In genomic region chr16:28866454-28866804, GRCh38 we compare ENCODE assay signal across 24 cellular contexts. TPM values are rescaled to one million over a fixed set of nuclear protein-coding genes. Genes with fewer than 3 reads are reported as not detected.
A peak's percentile ranks its signal among the peaks of the same experiment; 100 is the strongest.
DNase-seq lines count a peak whose midpoint lies in the region; ATAC-seq and TF ChIP-seq lines count a peak whose summit lies in the region.
"Had no signal": no experiment of that assay in that cellular context is flagged by ENCODE, and none has a peak within 500 bp of the region (broad histone marks: within the 10 kb centered on the region; RNA-seq: fewer than 3 reads in every experiment).

No MANE protein-coding gene starts in this region.

- intact Hi-C loops in activated CD4-positive, alpha-beta memory T cell treated with anti-CD3 and anti-CD28 coated beads for 36 hours (cut with micrococcal nuclease) = no loop called here
- intact Hi-C loops in colonic mucosa (cut with DNase I) = no loop called here

- no peak for DNase-seq in activated CD4-positive, alpha-beta memory T cell treated with anti-CD3 and anti-CD28 coated beads, Interleukin-2, amount 10 ng/mL, durations not matched to agents 7 days and 5 days
- DNase-seq in activated CD4-positive, alpha-beta memory T cell treated with anti-CD3 and anti-CD28 coated beads for 36 hours = no peak
- DNase-seq in hepatocyte (ENCODE audit: low spot score) = no peak
- DNase-seq in progenitor cell of endocrine pancreas (ENCODE audit: low spot score, unreplicated experiment) = no peak
- no peak for DNase-seq in colonic mucosa
- DNase-seq in cerebellum (ENCODE audit: low spot score) = no peak
- DNase-seq: activated CD4-positive, alpha-beta T cell treated with anti-CD3 and anti-CD28 coated beads for 48 hours; activated naive CD4-positive, alpha-beta T cell treated with anti-CD3 and anti-CD28 coated beads, Interleukin-2, amount 50 U/mL, for 16 hours; amygdala; effector CD8-positive, alpha-beta T cell; GM23248; NCI-H2107; nucleus accumbens; SHP77 treated with DMSO at 0.1 percent for 48 hours; stimulated activated CD4-positive, alpha-beta T cell treated with anti-CD3 and anti-CD28 coated beads, Interleukin-4, amount 100 ng/mL, for 4 hours; substantia nigra had no signal

- H3K4me1 ChIP-seq in Loucy (ENCODE audit: insufficient read depth, low read length, poor library complexity, severe bottlenecking) (peaks cover 12% of the 10 kb centered on the region), hepatocyte (ENCODE audit: insufficient read depth) (peaks cover 13% of the 10 kb centered on the region), colonic mucosa (peaks cover 5% of the 10 kb centered on the region)

- H3K27ac ChIP-seq in hepatocyte = no peak overlapping the region
- H3K27ac ChIP-seq in colonic mucosa = no peak overlapping the region
- H3K27ac ChIP-seq: GM23248, upper lobe of left lung had no signal

- H4K20me1 ChIP-seq in Loucy (ENCODE audit: insufficient read depth, low read length, poor library complexity, severe bottlenecking) (peaks cover 18% of the 10 kb centered on the region), hepatocyte (ENCODE audit: insufficient read depth, poor library complexity, severe bottlenecking) (peaks cover 9% of the 10 kb centered on the region)

- H3K4me2 ChIP-seq in Loucy (ENCODE audit: low read depth, low read length, poor library complexity, severe bottlenecking) = peak overlapping the region; percentile 16
- peak overlapping the region; percentile 93 for H3K4me2 ChIP-seq in hepatocyte

- TF ChIP-seq CTCF in Loucy (conservative IDR thresholded peaks at IDR 0.05; ENCODE audit: low read length) (no peak), hepatocyte (IDR thresholded peaks at IDR 0.05; ENCODE audit: poor library complexity) (no peak), progenitor cell of endocrine pancreas (IDR thresholded peaks at IDR 0.05; ENCODE audit: unreplicated experiment) (no peak), colonic mucosa (IDR thresholded peaks at IDR 0.05) (no peak)

- 95% methylated on average over 17 of the region's 17 CpGs for WGBS in hepatocyte (ENCODE audit: low lambda C conversion rate, missing lambda C conversion rate)

- peak overlapping the region; percentile 30 for H3K4me3 Mint-ChIP-seq in activated CD4-positive, alpha-beta memory T cell treated with anti-CD3 and anti-CD28 coated beads, Interleukin-2, amount 10 ng/mL, durations not matched to agents 7 days and 5 days
- no peak overlapping the region for H3K4me3 Mint-ChIP-seq in activated CD4-positive, alpha-beta memory T cell treated with anti-CD3 and anti-CD28 coated beads for 36 hours
- peak overlapping the region; percentile 35 for H3K4me3 Mint-ChIP-seq in progenitor cell of endocrine pancreas (ENCODE audit: low read depth)
- H3K4me3 Mint-ChIP-seq: CD14-positive monocyte, memory B cell had no signal

- no peak overlapping the region for H2AFZ ChIP-seq in Loucy (ENCODE audit: low read length)
- H2AFZ ChIP-seq in hepatocyte = no peak overlapping the region
- H2AFZ ChIP-seq: GM23248 had no signal

- no peak for ATAC-seq in GM21423 (IDR thresholded peaks at IDR 0.05; ENCODE audit: unreplicated experiment)
- ATAC-seq: Panc1 had no signal

- H3K9me3 ChIP-seq in Loucy (ENCODE audit: insufficient read depth, low read depth, low read length) (no peaks in the 10 kb centered on the region), hepatocyte (ENCODE audit: low read depth) (no peaks in the 10 kb centered on the region), colonic mucosa (no peaks in the 10 kb centered on the region)
- H3K9me3 ChIP-seq: upper lobe of left lung had no signal

- no peak overlapping the region for H3K4me3 ChIP-seq in Loucy (ENCODE audit: low read length, poor library complexity, severe bottlenecking)
- no peak overlapping the region for H3K4me3 ChIP-seq in hepatocyte
- no peak overlapping the region for H3K4me3 ChIP-seq in colonic mucosa
- H3K4me3 ChIP-seq: GM23248, upper lobe of left lung had no signal

- H3K36me3 ChIP-seq in Loucy (ENCODE audit: insufficient read depth, low read length) (peaks cover 37% of the 10 kb centered on the region; the same call in 1 of the 2 replicates), hepatocyte (replicated peaks; ENCODE audit: insufficient read depth, low read depth) (no peaks in the 10 kb centered on the region), colonic mucosa (peaks cover 11% of the 10 kb centered on the region)

- no peaks in the 10 kb centered on the region for H3K27me3 Mint-ChIP-seq in activated CD4-positive, alpha-beta memory T cell treated with anti-CD3 and anti-CD28 coated beads, Interleukin-2, amount 10 ng/mL, durations not matched to agents 7 days and 5 days
- no peaks in the 10 kb centered on the region for H3K27me3 Mint-ChIP-seq in activated CD4-positive, alpha-beta memory T cell treated with anti-CD3 and anti-CD28 coated beads for 36 hours
- H3K27me3 Mint-ChIP-seq in progenitor cell of endocrine pancreas = no peaks in the 10 kb centered on the region
- H3K27me3 Mint-ChIP-seq: IgD-negative memory B cell, memory B cell had no signal

- H3K36me3 Mint-ChIP-seq in activated CD4-positive, alpha-beta memory T cell treated with anti-CD3 and anti-CD28 coated beads, Interleukin-2, amount 10 ng/mL, durations not matched to agents 7 days and 5 days (ENCODE audit: low read depth) = peaks cover 33% of the 10 kb centered on the region
- H3K36me3 Mint-ChIP-seq in activated CD4-positive, alpha-beta memory T cell treated with anti-CD3 and anti-CD28 coated beads for 36 hours = peaks cover 12% of the 10 kb centered on the region
- H3K36me3 Mint-ChIP-seq in progenitor cell of endocrine pancreas (ENCODE audit: insufficient read depth) = peaks cover 13% of the 10 kb centered on the region

- H3K9me3 Mint-ChIP-seq in activated CD4-positive, alpha-beta memory T cell treated with anti-CD3 and anti-CD28 coated beads, Interleukin-2, amount 10 ng/mL, durations not matched to agents 7 days and 5 days = no peaks in the 10 kb centered on the region
- no peaks in the 10 kb centered on the region for H3K9me3 Mint-ChIP-seq in activated CD4-positive, alpha-beta memory T cell treated with anti-CD3 and anti-CD28 coated beads for 36 hours
- no peaks in the 10 kb centered on the region for H3K9me3 Mint-ChIP-seq in progenitor cell of endocrine pancreas (ENCODE audit: low read depth)
- H3K9me3 Mint-ChIP-seq: IgD-negative memory B cell, memory B cell had no signal

- H3F3A ChIP-seq in Loucy (ENCODE audit: low read depth) = no peaks in the 10 kb centered on the region

- CTCF ChIA-PET in activated CD4-positive, alpha-beta memory T cell treated with anti-CD3 and anti-CD28 coated beads, Interleukin-2, amount 10 ng/mL, durations not matched to agents 7 days and 5 days (lab: Charles Lee) = no interaction called here
- CTCF ChIA-PET in activated CD4-positive, alpha-beta memory T cell treated with anti-CD3 and anti-CD28 coated beads for 36 hours (lab: Charles Lee) = interaction anchor here (3.0 kb wide), 1 partner anchor 20 kb away, joined by 8 read pairs; the partner anchor contains the start of gene TUFM

- H3K9me2 ChIP-seq in Loucy (replicated peaks; ENCODE audit: low read depth, low read length) = no peaks in the 10 kb centered on the region
- no peaks in the 10 kb centered on the region for H3K9me2 ChIP-seq in hepatocyte (replicated peaks; ENCODE audit: insufficient read depth)

- peaks cover 33% of the 10 kb centered on the region for H3K4me1 Mint-ChIP-seq in activated CD4-positive, alpha-beta memory T cell treated with anti-CD3 and anti-CD28 coated beads, Interleukin-2, amount 10 ng/mL, durations not matched to agents 7 days and 5 days
- H3K4me1 Mint-ChIP-seq in activated CD4-positive, alpha-beta memory T cell treated with anti-CD3 and anti-CD28 coated beads for 36 hours (ENCODE audit: low read depth) = peaks cover 23% of the 10 kb centered on the region
- H3K4me1 Mint-ChIP-seq in progenitor cell of endocrine pancreas (ENCODE audit: low read depth) = peaks cover 12% of the 10 kb centered on the region

- H3K9ac ChIP-seq in Loucy (ENCODE audit: low read depth, low read length, poor library complexity, severe bottlenecking) (peak overlapping the region; percentile 17), colonic mucosa (ENCODE audit: low read depth in 2 of 2, low read length in 2 of 2) (no peak overlapping the region)
- H3K9ac ChIP-seq: GM23248 had no signal

- H3K27ac Mint-ChIP-seq in activated CD4-positive, alpha-beta memory T cell treated with anti-CD3 and anti-CD28 coated beads, Interleukin-2, amount 10 ng/mL, durations not matched to agents 7 days and 5 days = no peak overlapping the region
- H3K27ac Mint-ChIP-seq in activated CD4-positive, alpha-beta memory T cell treated with anti-CD3 and anti-CD28 coated beads for 36 hours = no peak overlapping the region
- H3K27ac Mint-ChIP-seq in progenitor cell of endocrine pancreas = peak overlapping the region; percentile 69
- H3K27ac Mint-ChIP-seq: memory B cell had no signal

- POLR2A ChIA-PET in activated CD4-positive, alpha-beta memory T cell treated with anti-CD3 and anti-CD28 coated beads, Interleukin-2, amount 10 ng/mL, durations not matched to agents 7 days and 5 days (lab: Charles Lee) = interaction anchor here (6.2 to 7.0 kb wide), 2 partner anchors 20 to 44 kb away, joined by 64 to 136 read pairs; partner anchors contain the start of genes ATXN2L and TUFM
- POLR2A ChIA-PET in activated CD4-positive, alpha-beta memory T cell treated with anti-CD3 and anti-CD28 coated beads for 36 hours (lab: Charles Lee) = no interaction called here

- peaks cover 44% of the 10 kb centered on the region for H3K79me2 ChIP-seq in Loucy (ENCODE audit: insufficient read depth, low read length)
- H3K79me2 ChIP-seq in hepatocyte = peaks cover 43% of the 10 kb centered on the region

- H3K27me3 ChIP-seq in Loucy (ENCODE audit: insufficient read depth, low read length, poor library complexity, severe bottlenecking) = no peaks in the 10 kb centered on the region
- H3K27me3 ChIP-seq in hepatocyte = no peaks in the 10 kb centered on the region
- H3K27me3 ChIP-seq in colonic mucosa = no peaks in the 10 kb centered on the region
- H3K27me3 ChIP-seq: upper lobe of left lung had no signal

RNA-seq across cellular contexts. Expression of gene SH2B1, which starts 2.8 kb away (rescaled TPM):
- 10 to 100 TPM; 44.4 to 45.1 TPM for total RNA-seq in activated CD4-positive, alpha-beta memory T cell treated with anti-CD3 and anti-CD28 coated beads, Interleukin-2, amount 10 ng/mL, durations not matched to agents 7 days and 5 days
- total RNA-seq in activated CD4-positive, alpha-beta memory T cell treated with anti-CD3 and anti-CD28 coated beads for 36 hours = 10 to 100 TPM; 32.3 to 34.9 TPM
- total RNA-seq in hepatocyte = 15.1 and 22.6 TPM in 2 replicates
- polyA plus RNA-seq in hepatocyte = 25.9 and 29.2 TPM in 2 replicates
- 72.8 and 75.1 TPM in 2 replicates for total RNA-seq in progenitor cell of endocrine pancreas
- 100 to 1,000 TPM in 1 of 2 donors, 10 to 100 TPM in 1; 54.0 to 111 TPM for total RNA-seq in colonic mucosa
- 14.4 TPM for total RNA-seq in cerebellum

RNA-seq across cellular contexts. Expression of gene ATP2A1, which starts 11.9 kb away (rescaled TPM):
- 1 to 10 TPM; 1.6 to 2.5 TPM for total RNA-seq in activated CD4-positive, alpha-beta memory T cell treated with anti-CD3 and anti-CD28 coated beads, Interleukin-2, amount 10 ng/mL, durations not matched to agents 7 days and 5 days
- 1 to 10 TPM; 3.3 to 3.8 TPM for total RNA-seq in activated CD4-positive, alpha-beta memory T cell treated with anti-CD3 and anti-CD28 coated beads for 36 hours
- total RNA-seq in hepatocyte = 0.13 and 0.72 TPM in 2 replicates
- polyA plus RNA-seq in hepatocyte = 0.49 and 2.3 TPM in 2 replicates
- 2.7 and 3.0 TPM in 2 replicates for total RNA-seq in progenitor cell of endocrine pancreas
- total RNA-seq in colonic mucosa = 1 to 10 TPM in 1 of 2 donors, under 1 TPM in 1; 0.40 to 2.9 TPM
- total RNA-seq in cerebellum = 0.18 TPM
- total RNA-seq: Daoy had no signal
- polyA plus RNA-seq: CD14-positive monocyte, IgD-negative memory B cell had no signal

RNA-seq across cellular contexts. Expression of gene TUFM, which starts 20.3 kb away (rescaled TPM):
- total RNA-seq in activated CD4-positive, alpha-beta memory T cell treated with anti-CD3 and anti-CD28 coated beads, Interleukin-2, amount 10 ng/mL, durations not matched to agents 7 days and 5 days = 100 to 1,000 TPM; 107 TPM
- 100 to 1,000 TPM; 221 TPM for total RNA-seq in activated CD4-positive, alpha-beta memory T cell treated with anti-CD3 and anti-CD28 coated beads for 36 hours
- 106 and 107 TPM in 2 replicates for total RNA-seq in hepatocyte
- 214 and 244 TPM in 2 replicates for polyA plus RNA-seq in hepatocyte
- 158 and 168 TPM in 2 replicates for total RNA-seq in progenitor cell of endocrine pancreas
- 100 to 1,000 TPM; 252 to 427 TPM for total RNA-seq in colonic mucosa
- 43.1 TPM for total RNA-seq in cerebellum

RNA-seq across cellular contexts. Expression of gene ATXN2L, which starts 43.6 kb away (rescaled TPM):
- 100 to 1,000 TPM; 255 to 267 TPM for total RNA-seq in activated CD4-positive, alpha-beta memory T cell treated with anti-CD3 and anti-CD28 coated beads, Interleukin-2, amount 10 ng/mL, durations not matched to agents 7 days and 5 days
- total RNA-seq in activated CD4-positive, alpha-beta memory T cell treated with anti-CD3 and anti-CD28 coated beads for 36 hours = 100 to 1,000 TPM; 260 to 277 TPM
- total RNA-seq in hepatocyte (29.3 and 50.4 TPM in 2 replicates), progenitor cell of endocrine pancreas (248 and 256 TPM in 2 replicates), colonic mucosa (100 to 1,000 TPM in 1 of 2 donors, 10 to 100 TPM in 1; 85.3 to 134 TPM), cerebellum (47.1 TPM)
- 124 and 128 TPM in 2 replicates for polyA plus RNA-seq in hepatocyte

RNA-seq across cellular contexts. Expression of gene RABEP2, which starts 58.6 kb away (rescaled TPM):
- total RNA-seq in activated CD4-positive, alpha-beta memory T cell treated with anti-CD3 and anti-CD28 coated beads, Interleukin-2, amount 10 ng/mL, durations not matched to agents 7 days and 5 days = 10 to 100 TPM; 15.7 to 16.5 TPM
- 10 to 100 TPM; 11.3 to 12.0 TPM for total RNA-seq in activated CD4-positive, alpha-beta memory T cell treated with anti-CD3 and anti-CD28 coated beads for 36 hours
- total RNA-seq in hepatocyte = 27.5 and 37.2 TPM in 2 replicates
- polyA plus RNA-seq in hepatocyte = 25.9 and 30.3 TPM in 2 replicates
- total RNA-seq in progenitor cell of endocrine pancreas = 33.3 and 34.9 TPM in 2 replicates
- 10 to 100 TPM; 24.5 to 47.4 TPM for total RNA-seq in colonic mucosa
- total RNA-seq in cerebellum = 7.3 TPM
